10 cellular contexts compared by ENCODE assay signal in genomic region chr1:15758953-15759661, GRCh38. TPM values are rescaled to one million over a fixed set of nuclear protein-coding genes. Genes with fewer than 3 reads are reported as not detected.
DNase-seq lines count a peak whose midpoint lies in the region; ATAC-seq and TF ChIP-seq lines count a peak whose summit lies in the region.
"Had no signal": no experiment of that assay in that cellular context is flagged by ENCODE, and none has a peak within 500 bp of the region (broad histone marks: within the 10 kb centered on the region; RNA-seq: fewer than 3 reads in every experiment).

No MANE protein-coding gene starts in this region.

- H3K27me3 Mint-ChIP-seq in activated CD8-positive, alpha-beta T cell treated with anti-CD3 and anti-CD28 coated beads, Interleukin-2, amount 10 ng/mL, durations not matched to agents 7 days and 5 days (ENCODE audit: low read depth), result peaks cover 41% of the 10 kb centered on the region

- H3K9me3 ChIP-seq in heart right ventricle, result no peaks in the 10 kb centered on the region

- intact Hi-C loops in heart right ventricle (cut with DNase I), result no loop called here

- H3K27ac ChIP-seq in heart right ventricle, result peak overlapping the region in 9 of 10 donors; percentile 66 to 87 (median 83)
- H3K27ac ChIP-seq in rectal smooth muscle tissue (ENCODE audit: low read depth, low read length), result peak overlapping the region; percentile 68

- CTCF ChIA-PET in activated CD8-positive, alpha-beta T cell treated with anti-CD3 and anti-CD28 coated beads, Interleukin-2, amount 10 ng/mL, durations not matched to agents 7 days and 5 days (lab: Charles Lee), result no interaction called here

- H3K4me1 Mint-ChIP-seq in activated CD8-positive, alpha-beta T cell treated with anti-CD3 and anti-CD28 coated beads, Interleukin-2, amount 10 ng/mL, durations not matched to agents 7 days and 5 days (ENCODE audit: low read depth), result peaks cover 10% of the 10 kb centered on the region

- H3K9me3 Mint-ChIP-seq in activated CD8-positive, alpha-beta T cell treated with anti-CD3 and anti-CD28 coated beads, Interleukin-2, amount 10 ng/mL, durations not matched to agents 7 days and 5 days (ENCODE audit: insufficient read depth), result no peaks in the 10 kb centered on the region
- H3K9me3 Mint-ChIP-seq: T-helper 1 cell treated with Interleukin-12 subunit alpha and Interleukin-12 subunit beta and Interleukin-4 antibody, amounts not matched to agents 30 μg/mL and 1 μg/mL, for 36 hours had no signal

- no peak overlapping the region for H3K4me3 Mint-ChIP-seq in activated CD8-positive, alpha-beta T cell treated with anti-CD3 and anti-CD28 coated beads, Interleukin-2, amount 10 ng/mL, durations not matched to agents 7 days and 5 days
- H3K4me3 Mint-ChIP-seq: T-helper 1 cell treated with Interleukin-12 subunit alpha and Interleukin-12 subunit beta and Interleukin-4 antibody, amounts not matched to agents 30 μg/mL and 1 μg/mL, for 36 hours had no signal

- peaks cover 0 to 59% (median 16%) of the 10 kb centered on the region in 7 donors for H3K27me3 ChIP-seq in heart right ventricle
- no peaks in the 10 kb centered on the region for H3K27me3 ChIP-seq in rectal smooth muscle tissue (ENCODE audit: control insufficient read depth, insufficient read depth, low read length)

- WGBS in heart right ventricle, 2 donors, result 2 to 3% methylated on average over 54 to 58 of the region's 58 CpGs

- POLR2A ChIA-PET in activated CD8-positive, alpha-beta T cell treated with anti-CD3 and anti-CD28 coated beads, Interleukin-2, amount 10 ng/mL, durations not matched to agents 7 days and 5 days (lab: Charles Lee), result no interaction called here

- peak overlapping the region; percentile 40 for H3K9ac ChIP-seq in rectal smooth muscle tissue (ENCODE audit: low read length)

- peak; percentile 87 for DNase-seq in GM03348 (ENCODE audit: low spot score)
- DNase-seq in activated CD8-positive, alpha-beta T cell treated with anti-CD3 and anti-CD28 coated beads, Interleukin-2, amount 10 ng/mL, durations not matched to agents 7 days and 5 days, result no peak
- DNase-seq in heart right ventricle, result no peak
- DNase-seq in ureter (ENCODE audit: low spot score), result no peak
- no peak for DNase-seq in HCEC 1CT
- DNase-seq: occipital lobe had no signal

- H3K4me3 ChIP-seq in heart right ventricle, result peak overlapping the region; percentile 66 to 85 (median 72)
- peak overlapping the region; percentile 70 for H3K4me3 ChIP-seq in rectal smooth muscle tissue (ENCODE audit: low read length)

- H3K4me1 ChIP-seq in heart right ventricle (peaks cover 14 to 64% (median 50%) of the 10 kb centered on the region in 9 donors), rectal smooth muscle tissue (ENCODE audit: control insufficient read depth, insufficient read depth, low read length) (peaks cover 7% of the 10 kb centered on the region)

- peak; percentile 19 for ATAC-seq in activated CD8-positive, alpha-beta T cell treated with anti-CD3 and anti-CD28 coated beads, Interleukin-2, amount 10 ng/mL, durations not matched to agents 7 days and 5 days
- ATAC-seq in heart right ventricle, result peak; percentile 3 to 26 (median 8)
- no peak for ATAC-seq in HG03439 (IDR thresholded peaks at IDR 0.05; ENCODE audit: unreplicated experiment)
- ATAC-seq in HG02970 (IDR thresholded peaks at IDR 0.05; ENCODE audit: low FRiP score, unreplicated experiment), result no peak

- peak in 2 of 9 donors; percentile 9 to 16 for TF ChIP-seq CTCF in heart right ventricle (IDR thresholded peaks at IDR 0.05)

- H3K36me3 ChIP-seq in heart right ventricle (no peaks in the 10 kb centered on the region), rectal smooth muscle tissue (ENCODE audit: control insufficient read depth, insufficient read depth, low read length) (no peaks in the 10 kb centered on the region)

- H3K36me3 Mint-ChIP-seq in activated CD8-positive, alpha-beta T cell treated with anti-CD3 and anti-CD28 coated beads, Interleukin-2, amount 10 ng/mL, durations not matched to agents 7 days and 5 days (ENCODE audit: low read depth), result no peaks in the 10 kb centered on the region

- H3K27ac Mint-ChIP-seq in activated CD8-positive, alpha-beta T cell treated with anti-CD3 and anti-CD28 coated beads, Interleukin-2, amount 10 ng/mL, durations not matched to agents 7 days and 5 days, result no peak overlapping the region
- H3K27ac Mint-ChIP-seq: T-helper 1 cell treated with Interleukin-12 subunit alpha and Interleukin-12 subunit beta and Interleukin-4 antibody, amounts not matched to agents 30 μg/mL and 1 μg/mL, for 36 hours had no signal

RNA-seq across cellular contexts. Expression of gene FBLIM1, which starts 0.5 kb away (rescaled TPM):
- total RNA-seq in activated CD8-positive, alpha-beta T cell treated with anti-CD3 and anti-CD28 coated beads, Interleukin-2, amount 10 ng/mL, durations not matched to agents 7 days and 5 days, result not detected
- total RNA-seq in heart right ventricle (100 to 1,000 TPM in 2 of 10 donors, 10 to 100 TPM in 8; 43.4 to 115 (median 59.9) TPM), ureter (81.8 TPM)
- polyA plus RNA-seq in heart right ventricle, result 10 to 100 TPM; 27.0 to 52.9 TPM

RNA-seq across cellular contexts. Expression of gene TMEM82, which starts 16.8 kb away (rescaled TPM):
- not detected for total RNA-seq in activated CD8-positive, alpha-beta T cell treated with anti-CD3 and anti-CD28 coated beads, Interleukin-2, amount 10 ng/mL, durations not matched to agents 7 days and 5 days
- total RNA-seq in heart right ventricle (not detected), ureter (not detected)
- polyA plus RNA-seq in heart right ventricle, result not detected
- total RNA-seq: occipital lobe had no signal

RNA-seq across cellular contexts. Expression of gene SLC25A34, which starts 23.0 kb away (rescaled TPM):
- 1 to 10 TPM; 1.6 TPM for total RNA-seq in activated CD8-positive, alpha-beta T cell treated with anti-CD3 and anti-CD28 coated beads, Interleukin-2, amount 10 ng/mL, durations not matched to agents 7 days and 5 days
- total RNA-seq in heart right ventricle, result 10 to 100 TPM in 6 of 10 donors, 1 to 10 TPM in 4; 6.0 to 44.9 (median 13.6) TPM
- 10 to 100 TPM in 1 of 2 donors, 1 to 10 TPM in 1; 1.1 to 36.1 TPM for polyA plus RNA-seq in heart right ventricle
- 3.9 TPM for total RNA-seq in ureter

RNA-seq across cellular contexts. Expression of gene UQCRHL, which starts 48.3 kb away (rescaled TPM):
- total RNA-seq in activated CD8-positive, alpha-beta T cell treated with anti-CD3 and anti-CD28 coated beads, Interleukin-2, amount 10 ng/mL, durations not matched to agents 7 days and 5 days, result 1 to 10 TPM; 2.4 to 2.8 TPM
- total RNA-seq in heart right ventricle (1 to 10 TPM; 2.1 to 6.3 (median 3.2) TPM), ureter (0.96 TPM)
- 1 to 10 TPM; 4.5 to 8.6 TPM for polyA plus RNA-seq in heart right ventricle

Comparison
In these comparisons a context has a peak if more than half of its experiments do, and no peak if none do; other contexts are left out.
1. ATAC-seq: peak in activated CD8-positive, alpha-beta T cell treated with anti-CD3 and anti-CD28 coated beads, Interleukin-2, amount 10 ng/mL, durations not matched to agents 7 days and 5 days (single experiment) and heart right ventricle (8 of 8); none in HG03439 (single experiment) and HG02970 (single experiment).
2. RNA of gene FBLIM1, which starts 0.5 kb away (total RNA-seq): 81.8 TPM in ureter (single experiment) and 43.4 to 115 TPM in heart right ventricle; not detected in activated CD8-positive, alpha-beta T cell treated with anti-CD3 and anti-CD28 coated beads, Interleukin-2, amount 10 ng/mL, durations not matched to agents 7 days and 5 days; every median in the first group is over 10 times any median in the second.